Comparison of ENCODE assay signal across 15 cellular contexts in genomic region chr15:73983773-73984172, GRCh38. TPM values are rescaled to one million over a fixed set of nuclear protein-coding genes. Genes with fewer than 3 reads are reported as not detected.
DNase-seq lines count a peak whose midpoint lies in the region; ATAC-seq and TF ChIP-seq lines count a peak whose summit lies in the region.
"Had no signal": no experiment of that assay in that cellular context is flagged by ENCODE, and none has a peak within 500 bp of the region (broad histone marks: within the 10 kb centered on the region; RNA-seq: fewer than 3 reads in every experiment).

No MANE protein-coding gene starts in this region.

- TF ChIP-seq CTCF in Calu3 (IDR thresholded peaks at IDR 0.05; ENCODE audit: unreplicated experiment) (no peak), RWPE2 (IDR thresholded peaks at IDR 0.05; ENCODE audit: poor library complexity, severe bottlenecking) (no peak), gastroesophageal sphincter (IDR thresholded peaks at IDR 0.05) (no peak)

- TF ChIP-seq POLR2A in gastroesophageal sphincter (IDR thresholded peaks at IDR 0.05): no peak

- no peak overlapping the region for H3K9ac ChIP-seq in skeletal muscle satellite cell (ENCODE audit: low read depth, low read length)

- intact Hi-C loops in Calu3 (cut with micrococcal nuclease; ENCODE audit: unreplicated experiment): no loop called here

- no peak overlapping the region for H3K4me3 ChIP-seq in RWPE2 (ENCODE audit: severe bottlenecking)
- H3K4me3 ChIP-seq in gastroesophageal sphincter: no peak overlapping the region
- H3K4me3 ChIP-seq in skeletal muscle satellite cell (ENCODE audit: low read length): no peak overlapping the region
- H3K4me3 ChIP-seq: body of pancreas, testis had no signal

- H3K4me2 ChIP-seq in skeletal muscle satellite cell (ENCODE audit: low read length): peak overlapping the region; percentile 70

- peak overlapping the region; percentile 38 for H3K27ac Mint-ChIP-seq in Calu3 (ENCODE audit: unreplicated experiment)
- H3K27ac Mint-ChIP-seq: CD4-positive, alpha-beta memory T cell had no signal

- ATAC-seq in RWPE2 (ENCODE audit: low read depth) (no peak), gastroesophageal sphincter (no peak), GM21367 (IDR thresholded peaks at IDR 0.05; ENCODE audit: unreplicated experiment) (no peak)
- ATAC-seq: body of pancreas had no signal

- H3K36me3 ChIP-seq in RWPE2 (ENCODE audit: low read depth): no peaks in the 10 kb centered on the region
- H3K36me3 ChIP-seq in gastroesophageal sphincter: peaks cover 0 to 39% of the 10 kb centered on the region in 2 donors
- no peaks in the 10 kb centered on the region for H3K36me3 ChIP-seq in skeletal muscle satellite cell (ENCODE audit: insufficient read depth, low read length)
- H3K36me3 ChIP-seq: neutrophil had no signal

- H3K27me3 ChIP-seq in RWPE2 (ENCODE audit: insufficient read depth, poor library complexity, severe bottlenecking) (no peaks in the 10 kb centered on the region), gastroesophageal sphincter (no peaks in the 10 kb centered on the region), skeletal muscle satellite cell (ENCODE audit: control insufficient read depth, insufficient read depth, low read length) (no peaks in the 10 kb centered on the region)
- H3K27me3 ChIP-seq: body of pancreas, neutrophil, testis had no signal

- no peak overlapping the region for H3K4me3 Mint-ChIP-seq in Calu3 (ENCODE audit: low read depth, unreplicated experiment)
- H3K4me3 Mint-ChIP-seq: CD4-positive, alpha-beta memory T cell had no signal

- peaks cover 29% of the 10 kb centered on the region for H3K36me3 Mint-ChIP-seq in Calu3 (ENCODE audit: insufficient read depth, unreplicated experiment)

- no CpG with 5 or more reads among the region's 9 CpGs for WGBS in gastroesophageal sphincter (ENCODE audit: low coverage in 1 of 2), 2 donors

- H3K4me1 ChIP-seq in RWPE2 (ENCODE audit: insufficient read depth, poor library complexity, severe bottlenecking): peaks cover 54% of the 10 kb centered on the region
- H3K4me1 ChIP-seq in gastroesophageal sphincter: peaks cover 4 to 75% (median 52%) of the 10 kb centered on the region in 3 donors
- H3K4me1 ChIP-seq in skeletal muscle satellite cell (ENCODE audit: control insufficient read depth, insufficient read depth, low read length): peaks cover 64% of the 10 kb centered on the region

- H3K27ac ChIP-seq in RWPE2 (ENCODE audit: poor library complexity, severe bottlenecking) (peak overlapping the region; percentile 95), gastroesophageal sphincter (peak overlapping the region in 3 of 4 donors; percentile 88 to 95 (median 89))

- no peaks in the 10 kb centered on the region for H3K9me3 Mint-ChIP-seq in Calu3 (ENCODE audit: low read depth, unreplicated experiment)
- H3K9me3 Mint-ChIP-seq: CD4-positive, alpha-beta memory T cell had no signal

- CTCF ChIA-PET in Calu3 (lab: Charles Lee): interaction anchor here (0.8 to 1.7 kb wide), 4 partner anchors 11 to 324 kb away, joined by 3 to 13 read pairs (median 4); partner anchors contain the start of gene PML

- no TSS peak for BruUV-seq in Calu3 (replicated peaks; lab: Mats Ljungman, UMichigan)

- H3K9me3 ChIP-seq in RWPE2 (ENCODE audit: severe bottlenecking) (no peaks in the 10 kb centered on the region), gastroesophageal sphincter (no peaks in the 10 kb centered on the region), skeletal muscle satellite cell (replicated peaks; ENCODE audit: low read length) (no peaks in the 10 kb centered on the region)
- H3K9me3 ChIP-seq: body of pancreas, neutrophil, testis had no signal

- H3K4me1 Mint-ChIP-seq in Calu3 (ENCODE audit: low read depth, unreplicated experiment): peaks cover 74% of the 10 kb centered on the region

- H3K27me3 Mint-ChIP-seq in Calu3 (ENCODE audit: unreplicated experiment): no peaks in the 10 kb centered on the region
- H3K27me3 Mint-ChIP-seq: CD4-positive, alpha-beta memory T cell had no signal

- no peak for TF ChIP-seq EP300 in gastroesophageal sphincter (IDR thresholded peaks at IDR 0.05)

- no peak for DNase-seq in Calu3
- DNase-seq in RWPE2 (ENCODE audit: low spot score): no peak
- no peak for DNase-seq in NCI-H345 (lab: John Stamatoyannopoulos, UW)
- DNase-seq in UCSD-AML1 (lab: John Stamatoyannopoulos, UW; ENCODE audit: unreplicated experiment): no peak
- DNase-seq in hepatic stellate cell (ENCODE audit: low spot score): no peak
- DNase-seq: CD4-positive, alpha-beta memory T cell; H7; NCI-H146; NCI-H82; testis had no signal

RNA-seq across cellular contexts. Expression of gene STOML1, which starts 8.3 kb away (rescaled TPM):
- total RNA-seq in Calu3 (2022) (18.3 and 19.7 TPM in 2 replicates), gastroesophageal sphincter (10 to 100 TPM in 3 of 4 donors, 1 to 10 TPM in 1; 8.1 to 21.7 (median 13.7) TPM)
- 15.7 and 20.5 TPM in 2 replicates for total RNA-seq in skeletal muscle satellite cell (2012; rRNA removed)

RNA-seq across cellular contexts. Expression of gene PML, which starts 10.7 kb away (rescaled TPM):
- total RNA-seq in Calu3 (2022): 120 and 153 TPM in 2 replicates
- 10 to 100 TPM; 24.1 to 75.1 (median 52.1) TPM for total RNA-seq in gastroesophageal sphincter
- total RNA-seq in skeletal muscle satellite cell (2012; rRNA removed): 51.2 and 58.1 TPM in 2 replicates

RNA-seq across cellular contexts. Expression of gene LOXL1, which starts 57.5 kb away (rescaled TPM):
- total RNA-seq in Calu3 (2022) (2.1 and 2.2 TPM in 2 replicates), gastroesophageal sphincter (10 to 100 TPM; 22.9 to 63.0 (median 34.5) TPM)
- total RNA-seq in skeletal muscle satellite cell (2012; rRNA removed): 68.4 and 222 TPM in 2 replicates
